In genomic region chr19:38095411-38096308, GRCh38 we compare ENCODE assay signal across 8 cellular contexts.
DNase-seq lines count a peak whose midpoint lies in the region; ATAC-seq and TF ChIP-seq lines count a peak whose summit lies in the region.

No MANE protein-coding gene starts in this region.

- H3K4me1 ChIP-seq in right atrium auricular region, result peaks cover 0 to 11% of the 10 kb centered on the region in 2 donors

- no peaks in the 10 kb centered on the region for H3K27me3 ChIP-seq in SU-DHL-6 (ENCODE audit: low read length)
- H3K27me3 ChIP-seq in right atrium auricular region, result no peaks in the 10 kb centered on the region

- H3K9ac ChIP-seq in SU-DHL-6 (ENCODE audit: low read length), result no peak overlapping the region

- DNase-seq in GF-D8 (lab: John Stamatoyannopoulos, UW), result peak; percentile 8
- DNase-seq in NCI-H1417 (lab: John Stamatoyannopoulos, UW), result peak; percentile 62 to 86 (median 85)
- peak; percentile 3 for DNase-seq in amniotic stem cell (lab: John Stamatoyannopoulos, UW)
- DNase-seq in right atrium auricular region (ENCODE audit: low spot score), result peak; percentile 73
- no peak for DNase-seq in retinal pigment epithelial cell (ENCODE audit: low read depth)
- DNase-seq in KG1 (lab: John Stamatoyannopoulos, UW), result no peak

- H2AFZ ChIP-seq in SU-DHL-6 (ENCODE audit: low read depth, low read length, severe bottlenecking), result no peak overlapping the region

- no peaks in the 10 kb centered on the region for H3F3A ChIP-seq in SU-DHL-6 (ENCODE audit: insufficient read depth)

- H4K20me1 ChIP-seq in SU-DHL-6 (ENCODE audit: low read depth, low read length), result no peaks in the 10 kb centered on the region

- ATAC-seq in GM18909 (IDR thresholded peaks at IDR 0.05; ENCODE audit: poor library complexity, unreplicated experiment), result no peak

- H3K27ac ChIP-seq in SU-DHL-6 (ENCODE audit: low read depth, low read length) (no peak overlapping the region), right atrium auricular region (no peak overlapping the region)

- H3K4me2 ChIP-seq in SU-DHL-6 (ENCODE audit: low read depth, low read length, poor library complexity, severe bottlenecking), result no peak overlapping the region

- H3K79me2 ChIP-seq in SU-DHL-6 (ENCODE audit: insufficient read depth, low read length), result peaks cover 17% of the 10 kb centered on the region

- H3K36me3 ChIP-seq in SU-DHL-6 (ENCODE audit: low read length) (peaks cover 9% of the 10 kb centered on the region), right atrium auricular region (peaks cover 6% of the 10 kb centered on the region)

- no peaks in the 10 kb centered on the region for H3K9me3 ChIP-seq in SU-DHL-6 (ENCODE audit: insufficient read depth, low read length)
- H3K9me3 ChIP-seq in right atrium auricular region, result no peaks in the 10 kb centered on the region

- peak; percentile 33 for TF ChIP-seq CTCF in SU-DHL-6 (IDR thresholded peaks at IDR 0.05; ENCODE audit: insufficient read depth, low read length, poor library complexity, severe bottlenecking)
- peak; percentile 47 to 80 for TF ChIP-seq CTCF in right atrium auricular region (IDR thresholded peaks at IDR 0.05)
- TF ChIP-seq CTCF in retinal pigment epithelial cell (conservative IDR thresholded peaks at IDR 0.05; ENCODE audit: low read depth, low read length), result peak; percentile 83

- H3K9me2 ChIP-seq in SU-DHL-6 (replicated peaks; ENCODE audit: insufficient read depth, low read length), result no peaks in the 10 kb centered on the region

- H3K4me3 ChIP-seq in SU-DHL-6 (ENCODE audit: insufficient read depth, low read length, poor library complexity, severe bottlenecking) (no peak overlapping the region), right atrium auricular region (no peak overlapping the region), retinal pigment epithelial cell (ENCODE audit: low read length) (no peak overlapping the region)

Comparison
In these comparisons a context has a peak if more than half of its experiments do, and no peak if none do; other contexts are left out.
1. DNase-seq: peak in GF-D8 (single experiment), NCI-H1417 (3 of 3), amniotic stem cell (single experiment) and right atrium auricular region (single experiment); none in retinal pigment epithelial cell (single experiment) and KG1 (single experiment).
2. CTCF ChIP-seq: peak in every context shown above with its lines; median percentile 83 in retinal pigment epithelial cell; 64 in right atrium auricular region; 33 in SU-DHL-6.